Comparison of ENCODE assay signal across 15 cellular contexts in the genomic region with DNA sequence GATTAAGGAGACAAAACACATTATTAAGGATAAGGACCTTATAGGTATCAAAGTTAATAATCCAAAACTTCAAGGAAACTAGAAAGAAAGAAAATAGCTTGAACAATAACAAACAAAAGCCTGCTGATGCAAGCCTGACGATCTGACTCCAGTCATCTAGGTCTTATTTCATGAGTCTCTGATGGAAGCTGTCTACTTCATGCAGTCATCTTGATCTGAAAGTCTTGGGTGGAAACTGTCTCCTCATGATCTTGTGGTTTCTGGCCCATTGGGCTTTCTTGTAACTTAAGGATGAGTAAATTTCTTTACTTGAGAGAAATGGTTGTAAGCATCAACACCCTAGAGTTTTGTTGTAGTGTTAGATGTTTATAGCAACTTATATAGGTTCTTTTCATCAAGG. TPM values are rescaled to one million over a fixed set of nuclear protein-coding genes. Genes with fewer than 3 reads are reported as not detected.
DNase-seq lines count a peak whose midpoint lies in the region; ATAC-seq and TF ChIP-seq lines count a peak whose summit lies in the region.
"Had no signal": no experiment of that assay in that cellular context is flagged by ENCODE, and none has a peak within 500 bp of the region (broad histone marks: within the 10 kb centered on the region; RNA-seq: fewer than 3 reads in every experiment).

No MANE protein-coding gene starts in this region.

- TF ChIP-seq POLR2A in suprapubic skin (IDR thresholded peaks at IDR 0.05), result no peak

- no peaks in the 10 kb centered on the region for H3K4me1 ChIP-seq in suprapubic skin
- H3K4me1 ChIP-seq: BLaER1, gastroesophageal sphincter, HAP-1, transverse colon had no signal

- TF ChIP-seq CTCF in GM13976 (IDR thresholded peaks at IDR 0.05; ENCODE audit: borderline replicate concordance, control extremely low read depth, extremely low read depth, insufficient read depth, missing control alignments) (no peak), suprapubic skin (IDR thresholded peaks at IDR 0.05) (no peak)

- H3K36me3 ChIP-seq in suprapubic skin, result no peaks in the 10 kb centered on the region
- H3K36me3 ChIP-seq: BLaER1, gastroesophageal sphincter, HAP-1, transverse colon had no signal

- TF ChIP-seq EP300 in suprapubic skin (IDR thresholded peaks at IDR 0.05), result no peak

- H3K9me3 ChIP-seq in suprapubic skin, result no peaks in the 10 kb centered on the region
- H3K9me3 ChIP-seq: gastroesophageal sphincter, HAP-1, SK-N-SH, transverse colon had no signal

- no peaks in the 10 kb centered on the region for H3K27me3 ChIP-seq in suprapubic skin
- H3K27me3 ChIP-seq: BLaER1, gastroesophageal sphincter, transverse colon had no signal

- DNase-seq in GM13976 (ENCODE audit: low spot score) (peak; percentile 41), iPS-NIHi11 (ENCODE audit: low spot score) (no peak), cerebellar cortex (ENCODE audit: low spot score) (no peak), suprapubic skin (ENCODE audit: low spot score in 2 of 2) (no peak)
- DNase-seq: DMS53, immature natural killer cell, SK-N-SH, transverse colon had no signal

- no peak overlapping the region for H3K27ac ChIP-seq in suprapubic skin
- H3K27ac ChIP-seq: BLaER1, gastroesophageal sphincter, transverse colon had no signal

- in situ Hi-C loops in GM13976 (cut with MboI; ENCODE audit: low sequenced_read_pairs, unreplicated experiment), result no loop called here

- no peak overlapping the region for H3K4me3 ChIP-seq in suprapubic skin
- H3K4me3 ChIP-seq: BLaER1, gastroesophageal sphincter, HAP-1, transverse colon had no signal

- ATAC-seq in GM18861 (IDR thresholded peaks at IDR 0.05; ENCODE audit: unreplicated experiment), result peak; percentile 33
- ATAC-seq in HG02798 (IDR thresholded peaks at IDR 0.05; ENCODE audit: poor library complexity, unreplicated experiment), result peak; percentile 21
- peak; percentile 44 for ATAC-seq in HG03469 (IDR thresholded peaks at IDR 0.05; ENCODE audit: unreplicated experiment)
- no peak for ATAC-seq in GM19035 (IDR thresholded peaks at IDR 0.05; ENCODE audit: unreplicated experiment)
- ATAC-seq: gastroesophageal sphincter had no signal

- 63% methylated on average over 1 of the region's 1 CpG for WGBS in suprapubic skin

RNA-seq across cellular contexts. Expression of gene PSIP1, which starts 20.6 kb away (rescaled TPM):
- 10 to 100 TPM; 13.0 to 30.0 (median 16.0) TPM for total RNA-seq in suprapubic skin

RNA-seq across cellular contexts. Expression of gene CCDC171, which starts 21.5 kb away (rescaled TPM):
- 10 to 100 TPM in 1 of 4 donors, 1 to 10 TPM in 3; 3.2 to 12.4 (median 7.3) TPM for total RNA-seq in suprapubic skin
